Comparison of ENCODE assay signal across 1 cellular context in genomic region chrX:153626863-153627674, GRCh38.
A peak's percentile ranks its signal among the peaks of the same experiment; 100 is the strongest.
TF ChIP-seq lines count a peak whose summit lies in the region.

No MANE protein-coding gene starts in this region.

TF ChIP-seq in HepG2, 621 proteins besides CTCF, POLR2A, EP300 and RAD21 (continued from another document and continues in another):
- TF ChIP-seq ZBTB46 (CRISPR knock-in tag; IDR thresholded peaks at IDR 0.05; ENCODE audit: borderline replicate concordance) (peak; percentile 100), NRL (CRISPR knock-in tag; IDR thresholded peaks at IDR 0.05; ENCODE audit: borderline replicate concordance) (no peak), LRRFIP1 (CRISPR knock-in tag; conservative IDR thresholded peaks at IDR 0.05) (no peak), ZNF12 (CRISPR knock-in tag; IDR thresholded peaks at IDR 0.05) (peak; percentile 14; the same call in 1 of the 2 replicates), ZSCAN25 (CRISPR knock-in tag; IDR thresholded peaks at IDR 0.05) (no peak), MLX (CRISPR knock-in tag; IDR thresholded peaks at IDR 0.05) (peak; percentile 16), ZNF781 (CRISPR knock-in tag; IDR thresholded peaks at IDR 0.05; ENCODE audit: borderline replicate concordance, not compliant biosample characterization) (no peak), NPAS2 (CRISPR knock-in tag; IDR thresholded peaks at IDR 0.05; ENCODE audit: borderline replicate concordance) (no peak), TSC22D2 (CRISPR knock-in tag; IDR thresholded peaks at IDR 0.05; ENCODE audit: borderline replicate concordance) (no peak), PTBP1 (IDR thresholded peaks at IDR 0.05; ENCODE audit: low read depth, low read length, poor library complexity, severe bottlenecking) (no peak), ZKSCAN1 (IDR thresholded peaks at IDR 0.05; ENCODE audit: low read length) (no peak), SIN3A (IDR thresholded peaks at IDR 0.05; ENCODE audit: borderline replicate concordance, low read depth, low read length) (no peak; the same call in 1 of the 2 replicates), ZNF337 (CRISPR knock-in tag; IDR thresholded peaks at IDR 0.05; ENCODE audit: borderline replicate concordance, low read depth) (no peak), MIER3 (CRISPR knock-in tag; IDR thresholded peaks at IDR 0.05; ENCODE audit: borderline replicate concordance) (no peak), ZBTB1 (CRISPR knock-in tag; IDR thresholded peaks at IDR 0.05; ENCODE audit: borderline replicate concordance) (no peak), ZNF501 (CRISPR knock-in tag; IDR thresholded peaks at IDR 0.05) (no peak), ZNF513 (CRISPR knock-in tag; conservative IDR thresholded peaks at IDR 0.05) (no peak), IKZF1 (IDR thresholded peaks at IDR 0.05) (no peak), ZNF788 (CRISPR knock-in tag; IDR thresholded peaks at IDR 0.05; ENCODE audit: borderline replicate concordance) (0 out of 2 replicates have a peak, but pooled peaks have one; percentile 29), ZNF569 (CRISPR knock-in tag; IDR thresholded peaks at IDR 0.05; ENCODE audit: borderline replicate concordance) (no peak), EED (CRISPR knock-in tag; IDR thresholded peaks at IDR 0.05) (no peak), ZNF672 (CRISPR knock-in tag; IDR thresholded peaks at IDR 0.05) (no peak), CCDC6 (CRISPR knock-in tag; IDR thresholded peaks at IDR 0.05) (no peak), PHF5A (CRISPR knock-in tag; IDR thresholded peaks at IDR 0.05; ENCODE audit: low read depth, unreplicated experiment) (peak; percentile 79), ZNF503 (CRISPR knock-in tag; IDR thresholded peaks at IDR 0.05) (no peak), MAF1 (CRISPR knock-in tag; IDR thresholded peaks at IDR 0.05; ENCODE audit: borderline replicate concordance) (no peak), FOXA1 (IDR thresholded peaks at IDR 0.05) (no peak), FOXA1 (CRISPR knock-in tag; IDR thresholded peaks at IDR 0.05) (peak; percentile 36), TRIM24 (CRISPR knock-in tag; IDR thresholded peaks at IDR 0.05) (no peak), ATF7-NPFF (CRISPR knock-in tag; IDR thresholded peaks at IDR 0.05; ENCODE audit: low read depth) (no peak), SALL1 (CRISPR knock-in tag; IDR thresholded peaks at IDR 0.05) (peak; percentile 71), NCOA2 (CRISPR knock-in tag; IDR thresholded peaks at IDR 0.05) (peak; percentile 87), ZNF839 (CRISPR knock-in tag; IDR thresholded peaks at IDR 0.05; ENCODE audit: borderline replicate concordance) (0 out of 2 replicates have a peak, but pooled peaks have one; percentile 7), GLI4 (CRISPR knock-in tag; IDR thresholded peaks at IDR 0.05; ENCODE audit: borderline replicate concordance) (no peak), ATAD3A (CRISPR knock-in tag; IDR thresholded peaks at IDR 0.05) (no peak), ZNF251 (CRISPR knock-in tag; IDR thresholded peaks at IDR 0.05) (no peak), ZNF616 (CRISPR knock-in tag; IDR thresholded peaks at IDR 0.05; ENCODE audit: low read depth) (no peak), ZNF850 (CRISPR knock-in tag; conservative IDR thresholded peaks at IDR 0.05) (no peak), ZFP37 (CRISPR knock-in tag; IDR thresholded peaks at IDR 0.05; ENCODE audit: borderline replicate concordance) (no peak)
- TF ChIP-seq, protein P1, sequence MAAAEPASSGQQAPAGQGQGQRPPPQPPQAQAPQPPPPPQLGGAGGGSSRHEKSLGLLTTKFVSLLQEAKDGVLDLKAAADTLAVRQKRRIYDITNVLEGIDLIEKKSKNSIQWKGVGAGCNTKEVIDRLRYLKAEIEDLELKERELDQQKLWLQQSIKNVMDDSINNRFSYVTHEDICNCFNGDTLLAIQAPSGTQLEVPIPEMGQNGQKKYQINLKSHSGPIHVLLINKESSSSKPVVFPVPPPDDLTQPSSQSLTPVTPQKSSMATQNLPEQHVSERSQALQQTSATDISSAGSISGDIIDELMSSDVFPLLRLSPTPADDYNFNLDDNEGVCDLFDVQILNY (CRISPR knock-in tag; conservative IDR thresholded peaks at IDR 0.05): no peak
- TF ChIP-seq, protein P2, sequence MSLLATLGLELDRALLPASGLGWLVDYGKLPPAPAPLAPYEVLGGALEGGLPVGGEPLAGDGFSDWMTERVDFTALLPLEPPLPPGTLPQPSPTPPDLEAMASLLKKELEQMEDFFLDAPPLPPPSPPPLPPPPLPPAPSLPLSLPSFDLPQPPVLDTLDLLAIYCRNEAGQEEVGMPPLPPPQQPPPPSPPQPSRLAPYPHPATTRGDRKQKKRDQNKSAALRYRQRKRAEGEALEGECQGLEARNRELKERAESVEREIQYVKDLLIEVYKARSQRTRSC (CRISPR knock-in tag; IDR thresholded peaks at IDR 0.05; ENCODE audit: low read depth): no peak
- TF ChIP-seq, protein P3, sequence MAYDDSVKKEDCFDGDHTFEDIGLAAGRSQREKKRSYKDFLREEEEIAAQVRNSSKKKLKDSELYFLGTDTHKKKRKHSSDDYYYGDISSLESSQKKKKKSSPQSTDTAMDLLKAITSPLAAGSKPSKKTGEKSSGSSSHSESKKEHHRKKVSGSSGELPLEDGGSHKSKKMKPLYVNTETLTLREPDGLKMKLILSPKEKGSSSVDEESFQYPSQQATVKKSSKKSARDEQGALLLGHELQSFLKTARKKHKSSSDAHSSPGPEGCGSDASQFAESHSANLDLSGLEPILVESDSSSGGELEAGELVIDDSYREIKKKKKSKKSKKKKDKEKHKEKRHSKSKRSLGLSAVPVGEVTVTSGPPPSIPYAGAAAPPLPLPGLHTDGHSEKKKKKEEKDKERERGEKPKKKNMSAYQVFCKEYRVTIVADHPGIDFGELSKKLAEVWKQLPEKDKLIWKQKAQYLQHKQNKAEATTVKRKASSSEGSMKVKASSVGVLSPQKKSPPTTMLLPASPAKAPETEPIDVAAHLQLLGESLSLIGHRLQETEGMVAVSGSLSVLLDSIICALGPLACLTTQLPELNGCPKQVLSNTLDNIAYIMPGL (CRISPR knock-in tag; IDR thresholded peaks at IDR 0.05; ENCODE audit: borderline replicate concordance in 1 of 2, low read depth in 1 of 2): peak; percentile 42 to 45; a peak in 2 of 4 replicates
- TF ChIP-seq, protein P4, sequence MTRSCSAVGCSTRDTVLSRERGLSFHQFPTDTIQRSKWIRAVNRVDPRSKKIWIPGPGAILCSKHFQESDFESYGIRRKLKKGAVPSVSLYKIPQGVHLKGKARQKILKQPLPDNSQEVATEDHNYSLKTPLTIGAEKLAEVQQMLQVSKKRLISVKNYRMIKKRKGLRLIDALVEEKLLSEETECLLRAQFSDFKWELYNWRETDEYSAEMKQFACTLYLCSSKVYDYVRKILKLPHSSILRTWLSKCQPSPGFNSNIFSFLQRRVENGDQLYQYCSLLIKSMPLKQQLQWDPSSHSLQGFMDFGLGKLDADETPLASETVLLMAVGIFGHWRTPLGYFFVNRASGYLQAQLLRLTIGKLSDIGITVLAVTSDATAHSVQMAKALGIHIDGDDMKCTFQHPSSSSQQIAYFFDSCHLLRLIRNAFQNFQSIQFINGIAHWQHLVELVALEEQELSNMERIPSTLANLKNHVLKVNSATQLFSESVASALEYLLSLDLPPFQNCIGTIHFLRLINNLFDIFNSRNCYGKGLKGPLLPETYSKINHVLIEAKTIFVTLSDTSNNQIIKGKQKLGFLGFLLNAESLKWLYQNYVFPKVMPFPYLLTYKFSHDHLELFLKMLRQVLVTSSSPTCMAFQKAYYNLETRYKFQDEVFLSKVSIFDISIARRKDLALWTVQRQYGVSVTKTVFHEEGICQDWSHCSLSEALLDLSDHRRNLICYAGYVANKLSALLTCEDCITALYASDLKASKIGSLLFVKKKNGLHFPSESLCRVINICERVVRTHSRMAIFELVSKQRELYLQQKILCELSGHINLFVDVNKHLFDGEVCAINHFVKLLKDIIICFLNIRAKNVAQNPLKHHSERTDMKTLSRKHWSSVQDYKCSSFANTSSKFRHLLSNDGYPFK (CRISPR knock-in tag; IDR thresholded peaks at IDR 0.05; ENCODE audit: borderline replicate concordance): no peak
- TF ChIP-seq, protein P5, sequence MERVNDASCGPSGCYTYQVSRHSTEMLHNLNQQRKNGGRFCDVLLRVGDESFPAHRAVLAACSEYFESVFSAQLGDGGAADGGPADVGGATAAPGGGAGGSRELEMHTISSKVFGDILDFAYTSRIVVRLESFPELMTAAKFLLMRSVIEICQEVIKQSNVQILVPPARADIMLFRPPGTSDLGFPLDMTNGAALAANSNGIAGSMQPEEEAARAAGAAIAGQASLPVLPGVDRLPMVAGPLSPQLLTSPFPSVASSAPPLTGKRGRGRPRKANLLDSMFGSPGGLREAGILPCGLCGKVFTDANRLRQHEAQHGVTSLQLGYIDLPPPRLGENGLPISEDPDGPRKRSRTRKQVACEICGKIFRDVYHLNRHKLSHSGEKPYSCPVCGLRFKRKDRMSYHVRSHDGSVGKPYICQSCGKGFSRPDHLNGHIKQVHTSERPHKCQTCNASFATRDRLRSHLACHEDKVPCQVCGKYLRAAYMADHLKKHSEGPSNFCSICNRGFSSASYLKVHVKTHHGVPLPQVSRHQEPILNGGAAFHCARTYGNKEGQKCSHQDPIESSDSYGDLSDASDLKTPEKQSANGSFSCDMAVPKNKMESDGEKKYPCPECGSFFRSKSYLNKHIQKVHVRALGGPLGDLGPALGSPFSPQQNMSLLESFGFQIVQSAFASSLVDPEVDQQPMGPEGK (CRISPR knock-in tag; IDR thresholded peaks at IDR 0.05): peak; percentile 96
- TF ChIP-seq, protein P6, sequence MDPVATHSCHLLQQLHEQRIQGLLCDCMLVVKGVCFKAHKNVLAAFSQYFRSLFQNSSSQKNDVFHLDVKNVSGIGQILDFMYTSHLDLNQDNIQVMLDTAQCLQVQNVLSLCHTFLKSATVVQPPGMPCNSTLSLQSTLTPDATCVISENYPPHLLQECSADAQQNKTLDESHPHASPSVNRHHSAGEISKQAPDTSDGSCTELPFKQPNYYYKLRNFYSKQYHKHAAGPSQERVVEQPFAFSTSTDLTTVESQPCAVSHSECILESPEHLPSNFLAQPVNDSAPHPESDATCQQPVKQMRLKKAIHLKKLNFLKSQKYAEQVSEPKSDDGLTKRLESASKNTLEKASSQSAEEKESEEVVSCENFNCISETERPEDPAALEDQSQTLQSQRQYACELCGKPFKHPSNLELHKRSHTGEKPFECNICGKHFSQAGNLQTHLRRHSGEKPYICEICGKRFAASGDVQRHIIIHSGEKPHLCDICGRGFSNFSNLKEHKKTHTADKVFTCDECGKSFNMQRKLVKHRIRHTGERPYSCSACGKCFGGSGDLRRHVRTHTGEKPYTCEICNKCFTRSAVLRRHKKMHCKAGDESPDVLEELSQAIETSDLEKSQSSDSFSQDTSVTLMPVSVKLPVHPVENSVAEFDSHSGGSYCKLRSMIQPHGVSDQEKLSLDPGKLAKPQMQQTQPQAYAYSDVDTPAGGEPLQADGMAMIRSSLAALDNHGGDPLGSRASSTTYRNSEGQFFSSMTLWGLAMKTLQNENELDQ (CRISPR knock-in tag; IDR thresholded peaks at IDR 0.05; ENCODE audit: borderline replicate concordance): no peak
